In genomic region chr13:78241278-78241919, GRCh38 we compare ENCODE assay signal across 8 cellular contexts.
DNase-seq lines count a peak whose midpoint lies in the region; ATAC-seq and TF ChIP-seq lines count a peak whose summit lies in the region.

No MANE protein-coding gene starts in this region.

- TF ChIP-seq CTCF in LNCAP (IDR thresholded peaks at IDR 0.05) (peak; percentile 51), fibroblast of villous mesenchyme (IDR thresholded peaks at IDR 0.05; ENCODE audit: insufficient read depth, low read depth, low read length) (peak; percentile 67)
- no peak for TF ChIP-seq CTCF in CD8-positive, alpha-beta T cell (IDR thresholded peaks at IDR 0.05)

- no peaks in the 10 kb centered on the region for H3K4me1 Mint-ChIP-seq in CD8-positive, alpha-beta T cell (ENCODE audit: low read depth)

- no peak overlapping the region for H3K27ac Mint-ChIP-seq in CD8-positive, alpha-beta T cell

- H3K9me3 Mint-ChIP-seq in CD8-positive, alpha-beta T cell: no peaks in the 10 kb centered on the region

- H3K27me3 ChIP-seq in CD8-positive, alpha-beta T cell (ENCODE audit: insufficient read depth, low read length): no peaks in the 10 kb centered on the region

- peak; percentile 81 for ATAC-seq in GM18867 (IDR thresholded peaks at IDR 0.05; ENCODE audit: unreplicated experiment)
- peak; percentile 75 for ATAC-seq in SK-N-SH treated with all-trans-retinoic acid at 6 μM for 48 hours
- no peak for ATAC-seq in CD8-positive, alpha-beta T cell

- no peaks in the 10 kb centered on the region for H3K36me3 ChIP-seq in CD8-positive, alpha-beta T cell (ENCODE audit: insufficient read depth, low read length)

- H3K4me3 ChIP-seq in fibroblast of villous mesenchyme (ENCODE audit: low read depth, low read length): no peak overlapping the region
- no peak overlapping the region for H3K4me3 ChIP-seq in skeletal muscle cell (ENCODE audit: low read depth, low read length)
- H3K4me3 ChIP-seq in CD8-positive, alpha-beta T cell (ENCODE audit: low read depth, low read length): no peak overlapping the region

- H3K36me3 Mint-ChIP-seq in CD8-positive, alpha-beta T cell: no peaks in the 10 kb centered on the region

- no peaks in the 10 kb centered on the region for H3K9me3 ChIP-seq in CD8-positive, alpha-beta T cell (ENCODE audit: low read length)

- no peaks in the 10 kb centered on the region for H3K4me1 ChIP-seq in CD8-positive, alpha-beta T cell (ENCODE audit: insufficient read depth, low read length)

- intact Hi-C loops in CD8-positive, alpha-beta T cell (cut with DNase I, micrococcal nuclease): loop anchor here (5.0 to 10.0 kb wide), 2 partner anchors 733 to 736 kb away; no protein-coding TSS in a partner anchor

- POLR2A ChIA-PET in CD8-positive, alpha-beta T cell (lab: Charles Lee): no interaction called here

- H3K27ac ChIP-seq in CD8-positive, alpha-beta T cell (ENCODE audit: low read depth, low read length): no peak overlapping the region

- H3K4me3 Mint-ChIP-seq in CD8-positive, alpha-beta T cell: no peak overlapping the region

- peak; percentile 41 for DNase-seq in COLO829 (ENCODE audit: low spot score)
- DNase-seq in fibroblast of villous mesenchyme (ENCODE audit: low read depth): peak; percentile 26
- DNase-seq in skeletal muscle cell (ENCODE audit: low read depth): peak; percentile 9
- DNase-seq in cortex of kidney (lab: John Stamatoyannopoulos, UW): no peak
- no peak for DNase-seq in CD8-positive, alpha-beta T cell

- peaks cover 4% of the 10 kb centered on the region for H3K27me3 Mint-ChIP-seq in CD8-positive, alpha-beta T cell (ENCODE audit: low read depth)

- CTCF ChIA-PET in CD8-positive, alpha-beta T cell (lab: Charles Lee): interaction anchor here (1.5 kb wide), 1 partner anchor 737 kb away, joined by 10 read pairs; no protein-coding TSS in a partner anchor

TF ChIP-seq in SK-N-SH treated with all-trans-retinoic acid at 6 μM for 48 hours, 23 proteins besides CTCF, POLR2A, EP300 and RAD21:
- TF ChIP-seq ARNTL (CRISPR knock-in tag; IDR thresholded peaks at IDR 0.05; ENCODE audit: borderline replicate concordance, low read depth) (no peak), ZNF70 (CRISPR knock-in tag; IDR thresholded peaks at IDR 0.05) (no peak)

Comparison
In these comparisons a context has a peak if more than half of its experiments do, and no peak if none do; other contexts are left out.
1. DNase-seq: peak in COLO829 (single experiment), fibroblast of villous mesenchyme (single experiment) and skeletal muscle cell (single experiment); none in cortex of kidney (single experiment) and CD8-positive, alpha-beta T cell (0 of 7).